ENCODE assay signal across 1 cellular context in the genomic region with DNA sequence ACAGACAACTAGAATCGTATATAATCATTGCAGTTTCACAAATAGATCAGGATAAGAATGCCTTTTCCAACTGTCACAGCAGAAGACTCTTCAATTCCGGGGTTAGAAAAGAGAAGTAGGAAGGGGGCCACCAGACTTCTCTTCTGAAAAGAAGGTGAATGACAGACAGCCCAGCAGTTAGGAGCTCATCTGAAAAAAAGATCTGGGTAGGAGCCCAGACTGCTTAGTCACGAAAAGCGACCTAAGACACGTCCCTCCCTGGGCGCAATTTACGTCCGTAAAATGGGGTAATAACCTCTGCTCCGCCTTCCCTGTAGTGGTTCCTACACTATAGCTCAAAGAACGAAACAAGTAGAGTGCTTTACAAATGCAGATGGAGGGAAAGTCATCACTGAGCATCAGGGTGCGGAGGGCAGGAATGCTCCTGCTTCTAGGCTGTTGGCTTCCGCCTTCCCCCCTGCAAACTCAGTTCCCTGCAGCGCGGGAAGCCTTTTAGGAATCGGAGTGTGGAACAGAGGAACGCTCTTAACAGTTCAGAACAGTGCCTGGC.
TF ChIP-seq lines count a peak whose summit lies in the region.

No MANE protein-coding gene starts in this region.

TF ChIP-seq in HCT116, 20 proteins besides CTCF, POLR2A, EP300 and RAD21 (continued from another document):
- TF ChIP-seq, protein P1, sequence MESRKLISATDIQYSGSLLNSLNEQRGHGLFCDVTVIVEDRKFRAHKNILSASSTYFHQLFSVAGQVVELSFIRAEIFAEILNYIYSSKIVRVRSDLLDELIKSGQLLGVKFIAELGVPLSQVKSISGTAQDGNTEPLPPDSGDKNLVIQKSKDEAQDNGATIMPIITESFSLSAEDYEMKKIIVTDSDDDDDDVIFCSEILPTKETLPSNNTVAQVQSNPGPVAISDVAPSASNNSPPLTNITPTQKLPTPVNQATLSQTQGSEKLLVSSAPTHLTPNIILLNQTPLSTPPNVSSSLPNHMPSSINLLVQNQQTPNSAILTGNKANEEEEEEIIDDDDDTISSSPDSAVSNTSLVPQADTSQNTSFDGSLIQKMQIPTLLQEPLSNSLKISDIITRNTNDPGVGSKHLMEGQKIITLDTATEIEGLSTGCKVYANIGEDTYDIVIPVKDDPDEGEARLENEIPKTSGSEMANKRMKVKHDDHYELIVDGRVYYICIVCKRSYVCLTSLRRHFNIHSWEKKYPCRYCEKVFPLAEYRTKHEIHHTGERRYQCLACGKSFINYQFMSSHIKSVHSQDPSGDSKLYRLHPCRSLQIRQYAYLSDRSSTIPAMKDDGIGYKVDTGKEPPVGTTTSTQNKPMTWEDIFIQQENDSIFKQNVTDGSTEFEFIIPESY (IDR thresholded peaks at IDR 0.05; ENCODE audit: extremely low read depth, insufficient replicate concordance, low read length), result no peak
- TF ChIP-seq, protein P2, sequence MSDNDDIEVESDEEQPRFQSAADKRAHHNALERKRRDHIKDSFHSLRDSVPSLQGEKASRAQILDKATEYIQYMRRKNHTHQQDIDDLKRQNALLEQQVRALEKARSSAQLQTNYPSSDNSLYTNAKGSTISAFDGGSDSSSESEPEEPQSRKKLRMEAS (IDR thresholded peaks at IDR 0.05), result no peak
- TF ChIP-seq SRF (IDR thresholded peaks at IDR 0.05; ENCODE audit: low read depth) (no peak), EGR1 (IDR thresholded peaks at IDR 0.05; ENCODE audit: low read depth) (no peak), EZH2 (IDR thresholded peaks at IDR 0.05) (no peak)
TF ChIP-seq in HCT116: peak in this region for 0.
